ENCODE assay signal across 10 cellular contexts in genomic region chr6:112289039-112289566, GRCh38. TPM values are rescaled to one million over a fixed set of nuclear protein-coding genes. Genes with fewer than 3 reads are reported as not detected.
DNase-seq lines count a peak whose midpoint lies in the region; ATAC-seq, FAIRE-seq and TF ChIP-seq lines count a peak whose summit lies in the region.
"Had no signal": no experiment of that assay in that cellular context is flagged by ENCODE, and none has a peak within 500 bp of the region (broad histone marks: within the 10 kb centered on the region; RNA-seq: fewer than 3 reads in every experiment).

No MANE protein-coding gene starts in this region.

- FAIRE-seq in small intestine (lab: Jason Lieb, UNC), result no peak

- H3K9me3 ChIP-seq in MG63 (no peaks in the 10 kb centered on the region), lung (ENCODE audit: control insufficient read depth in 2 of 2, insufficient read depth in 1 of 2, low read length in 1 of 2) (no peaks in the 10 kb centered on the region), thyroid gland (no peaks in the 10 kb centered on the region), small intestine (ENCODE audit: control insufficient read depth, low read depth) (no peaks in the 10 kb centered on the region), WERI-Rb-1 (ENCODE audit: severe bottlenecking) (no peaks in the 10 kb centered on the region)

- no peak for ATAC-seq in lung (ENCODE audit: insufficient read depth, low FRiP score)
- ATAC-seq: effector memory CD8-positive, alpha-beta T cell had no signal

- 80 to 89% methylated on average over 4 of the region's 4 CpGs for WGBS in lung, 2 donors
- 41 to 49% methylated on average over 4 of the region's 4 CpGs for WGBS in thyroid gland, 2 donors
- 59 to 84% (median 74%) methylated on average over 4 of the region's 4 CpGs for WGBS in small intestine, 3 donors

- no peak for TF ChIP-seq CTCF in cardiac fibroblast (IDR thresholded peaks at IDR 0.05; ENCODE audit: low read depth, low read length)
- TF ChIP-seq CTCF in lung (IDR thresholded peaks at IDR 0.05; ENCODE audit: control extremely low read depth, extremely low read depth), result no peak
- no peak for TF ChIP-seq CTCF in thyroid gland (IDR thresholded peaks at IDR 0.05)
- TF ChIP-seq CTCF in WERI-Rb-1 (IDR thresholded peaks at IDR 0.05; ENCODE audit: low read depth, low read length), result no peak

- H3K27ac ChIP-seq in lung (ENCODE audit: low read depth in 1 of 2, low read length in 1 of 2) (peak overlapping the region in 1 of 2 donors; percentile 58), thyroid gland (no peak overlapping the region), small intestine (ENCODE audit: low read depth in 1 of 2, low read length in 1 of 2) (peak overlapping the region in 1 of 2 donors; percentile 28), WERI-Rb-1 (no peak overlapping the region)

- H3K27me3 ChIP-seq in MG63 (no peaks in the 10 kb centered on the region), lung (ENCODE audit: control insufficient read depth, insufficient read depth) (no peaks in the 10 kb centered on the region), thyroid gland (no peaks in the 10 kb centered on the region), small intestine (ENCODE audit: control insufficient read depth in 2 of 2, insufficient read depth in 2 of 2, low read length in 2 of 2) (no peaks in the 10 kb centered on the region), WERI-Rb-1 (ENCODE audit: insufficient read depth, low read depth, severe bottlenecking) (peaks cover 3% of the 10 kb centered on the region)

- H3K4me3 ChIP-seq in MG63 (no peak overlapping the region), cardiac fibroblast (replicated peaks in 1 of 2; ENCODE audit: low read depth in 2 of 2, low read length in 2 of 2) (no peak overlapping the region), lung (no peak overlapping the region), thyroid gland (replicated peaks in 1 of 3) (no peak overlapping the region), small intestine (ENCODE audit: low read depth in 1 of 2, low read length in 2 of 2) (no peak overlapping the region), WERI-Rb-1 (ENCODE audit: low read depth, low read length) (no peak overlapping the region)

- H3K36me3 ChIP-seq in MG63, result no peaks in the 10 kb centered on the region
- H3K36me3 ChIP-seq in lung (ENCODE audit: control insufficient read depth in 2 of 2, insufficient read depth in 2 of 2, low read length in 2 of 2), result no peaks in the 10 kb centered on the region
- no peaks in the 10 kb centered on the region for H3K36me3 ChIP-seq in thyroid gland
- no peaks in the 10 kb centered on the region for H3K36me3 ChIP-seq in small intestine (ENCODE audit: control insufficient read depth in 2 of 2, insufficient read depth in 2 of 2, low read length in 2 of 2)
- H3K36me3 ChIP-seq in WERI-Rb-1, result no peaks in the 10 kb centered on the region

- in situ Hi-C loops in ACHN (cut with HindIII; ENCODE audit: low pct_ligation_motif_present, low pct_unique_long_range_greater_than_20kb, low sequenced_read_pairs), result no loop called here

- intact Hi-C loops in thyroid gland (cut with DNase I), result no loop called here

- no peak for TF ChIP-seq POLR2A in thyroid gland (IDR thresholded peaks at IDR 0.05)

- H3K4me1 ChIP-seq in lung (ENCODE audit: control insufficient read depth in 2 of 2, insufficient read depth in 2 of 2, low read length in 2 of 2) (peaks cover 0 to 2% of the 10 kb centered on the region in 2 donors), thyroid gland (no peaks in the 10 kb centered on the region), small intestine (ENCODE audit: control insufficient read depth in 2 of 2, insufficient read depth in 1 of 2, low read depth in 1 of 2, low read length in 1 of 2) (peaks cover 0 to 3% of the 10 kb centered on the region in 2 donors)

- DNase-seq in MG63, result peak; percentile 83
- DNase-seq in cardiac fibroblast (ENCODE audit: low read depth in 2 of 2), result peak; percentile 80 to 97
- DNase-seq in lung (ENCODE audit: low spot score), result peak; percentile 33
- peak; percentile 14 to 17 for DNase-seq in thyroid gland
- DNase-seq in small intestine, result no peak
- DNase-seq in NCI-H82 treated with DMSO at 0.1 percent for 48 hours (lab: John Stamatoyannopoulos, UW; ENCODE audit: unreplicated experiment), result no peak
- DNase-seq in WERI-Rb-1, result no peak
- no peak for DNase-seq in ACHN
- DNase-seq: activated CD4-positive, alpha-beta memory T cell treated with anti-CD3 and anti-CD28 coated beads, Interleukin-2, amount 10 ng/mL, durations not matched to agents 7 days and 5 days; effector memory CD8-positive, alpha-beta T cell had no signal

RNA-seq across cellular contexts. Expression of gene LAMA4, which starts 34.7 kb away (rescaled TPM):
- 13.0 and 52.1 TPM in 2 replicates for total RNA-seq in MG63 (2014; rRNA removed; shearing (Covaris generic); ENCODE audit: low replicate concordance)
- total RNA-seq in lung, result 100 to 1,000 TPM; 121 to 261 TPM
- 10 to 100 TPM; 28.4 to 38.6 TPM for polyA plus RNA-seq in lung
- total RNA-seq in thyroid gland, result 10 to 100 TPM; 29.9 to 40.0 (median 35.3) TPM
- 10 to 100 TPM in 1 of 3 donors, 1 to 10 TPM in 2; 2.0 to 12.4 (median 5.9) TPM for polyA plus RNA-seq in small intestine
- total RNA-seq: activated CD4-positive, alpha-beta memory T cell treated with anti-CD3 and anti-CD28 coated beads, Interleukin-2, amount 10 ng/mL, durations not matched to agents 7 days and 5 days had no signal

RNA-seq across cellular contexts. Expression of gene RFPL4B, which starts 58.0 kb away (rescaled TPM):
- total RNA-seq in MG63 (2014; rRNA removed; shearing (Covaris generic); ENCODE audit: low replicate concordance), result not detected in 2 replicates
- not detected for total RNA-seq in lung
- not detected for polyA plus RNA-seq in lung
- not detected for total RNA-seq in thyroid gland
- not detected for polyA plus RNA-seq in small intestine
- total RNA-seq: activated CD4-positive, alpha-beta memory T cell treated with anti-CD3 and anti-CD28 coated beads, Interleukin-2, amount 10 ng/mL, durations not matched to agents 7 days and 5 days had no signal

Comparison
In these comparisons a context has a peak if more than half of its experiments do, and no peak if none do; other contexts are left out.
1. DNase-seq: peak in MG63 (single experiment), cardiac fibroblast (2 of 2), lung (single experiment) and thyroid gland (2 of 2); none in small intestine (single experiment), NCI-H82 treated with DMSO at 0.1 percent for 48 hours (single experiment), WERI-Rb-1 (single experiment) and ACHN (single experiment).